19 cellular contexts compared by ENCODE assay signal in genomic region chr2:118290436-118291004, GRCh38.
"Had no signal": no experiment of that assay in that cellular context is flagged by ENCODE, and none has a peak within 500 bp of the region (broad histone marks: within the 10 kb centered on the region; RNA-seq: fewer than 3 reads in every experiment).

No MANE protein-coding gene starts in this region.

- DNase-seq: IMR-90, Karpas-422, KG1, MG63, NCI-H1092, NCI-H1105 treated with DMSO at 0.1 percent for 48 hours, NCI-H1417 treated with DMSO at 0.1 percent for 48 hours, NCI-H146, NCI-H1694 treated with DMSO at 0.1 percent for 48 hours, NCI-H1930, NCI-H2081, NCI-H2107, NCI-H2227 treated with DMSO at 0.1 percent for 48 hours, NCI-H510A, NCI-H524 treated with DMSO at 0.1 percent for 48 hours, NCI-H69, NCI-H774, PC-3, SHP77 had no signal
